28 cellular contexts compared by ENCODE assay signal in the genomic region with DNA sequence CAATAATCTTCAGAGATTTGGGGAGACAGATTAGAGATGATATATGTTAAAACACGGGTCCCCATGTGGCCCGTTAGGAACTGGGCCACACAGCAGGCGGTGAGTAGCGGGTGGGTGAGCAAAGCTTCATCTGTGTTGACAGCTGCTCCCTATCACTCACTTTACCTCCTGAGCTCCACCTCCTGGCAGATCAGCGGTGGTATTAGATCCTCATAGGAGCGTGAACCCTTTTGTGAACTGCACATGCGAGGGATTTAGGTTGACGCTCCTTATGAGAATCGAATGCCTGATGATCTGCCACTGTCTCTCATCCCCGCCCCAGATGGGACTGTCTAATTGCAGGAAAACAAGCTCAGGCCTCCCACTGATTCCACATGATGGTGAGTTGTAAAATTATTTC.
"Had no signal": no experiment of that assay in that cellular context is flagged by ENCODE, and none has a peak within 500 bp of the region (broad histone marks: within the 10 kb centered on the region; RNA-seq: fewer than 3 reads in every experiment).

No MANE protein-coding gene starts in this region.

- H3K4me1 ChIP-seq: breast epithelium, colonic mucosa, esophagus squamous epithelium, gastrocnemius medialis, prostate gland, testis, uterus had no signal

- DNase-seq: activated CD4-positive, alpha-beta T cell treated with anti-CD3 and anti-CD28 coated beads for 1 hour; activated CD8-positive, alpha-beta memory T cell treated with anti-CD3 and anti-CD28 coated beads for 24 hours; activated CD8-positive, alpha-beta memory T cell treated with anti-CD3 and anti-CD28 coated beads, Interleukin-2, amount 50 U/mL, for 4 hours; activated naive CD4-positive, alpha-beta T cell treated with anti-CD3 and anti-CD28 coated beads for 36 hours; activated naive CD8-positive, alpha-beta T cell treated with anti-CD3 and anti-CD28 coated beads, Interleukin-2, amount 10 ng/mL, durations not matched to agents 7 days and 5 days; activated T-cell treated with anti-CD3 and anti-CD28 coated beads, Interleukin-2, amount 50 U/mL, for 24 hours; amniotic stem cell; colonic mucosa; dorsolateral prefrontal cortex; effector memory CD8-positive, alpha-beta T cell; esophagus squamous epithelium; gastrocnemius medialis; hippocampal formation; ovary; stimulated activated CD4-positive, alpha-beta T cell treated with anti-CD3 and anti-CD28 coated beads, Interleukin-1b, Interleukin-23, amount 100 ng/mL, for 48 hours; testis; trophoblast cell; uterus had no signal

- H3K36me3 ChIP-seq: breast epithelium, colonic mucosa, esophagus squamous epithelium, gastrocnemius medialis, neutrophil, ovary, prostate gland, uterus had no signal

- H3K27ac Mint-ChIP-seq: activated naive CD4-positive, alpha-beta T cell treated with anti-CD3 and anti-CD28 coated beads for 36 hours; activated naive CD8-positive, alpha-beta T cell treated with anti-CD3 and anti-CD28 coated beads, Interleukin-2, amount 10 ng/mL, durations not matched to agents 7 days and 5 days; activated T-cell treated with anti-CD3 and anti-CD28 coated beads, Interleukin-2, amount 50 U/mL, for 24 hours; activated T-helper 2 cell treated with anti-CD3 and anti-CD28 coated beads, Interferon-gamma antibody, Interleukin-2, Interleukin-4, amounts not matched to agents 10 μg/mL and 5 μg/mL and 100 μg/mL, durations not matched to agents 14 hours and 24 hours and 36 hours; effector memory CD8-positive, alpha-beta T cell; memory B cell; nephron; stimulated activated memory B cell treated with anti-CD40 and anti-IgM and Interleukin-4, amounts not matched to agents 10 μg/mL and 1 μg/mL and 100 μg/mL, for 72 hours had no signal

- ATAC-seq: effector memory CD8-positive, alpha-beta T cell; gastrocnemius medialis; stimulated activated memory B cell treated with anti-CD40 and anti-IgM and Interleukin-4, amounts not matched to agents 10 μg/mL and 1 μg/mL and 100 μg/mL, for 72 hours had no signal

- H3K9me3 ChIP-seq: breast epithelium, colonic mucosa, esophagus squamous epithelium, gastrocnemius medialis, neutrophil, ovary, prostate gland, testis, uterus had no signal

- H3K27ac ChIP-seq: breast epithelium, colonic mucosa, dorsolateral prefrontal cortex, esophagus squamous epithelium, gastrocnemius medialis, neutrophil, ovary, prostate gland, testis, uterus had no signal

- H3K27me3 ChIP-seq: breast epithelium, colonic mucosa, dorsolateral prefrontal cortex, esophagus squamous epithelium, gastrocnemius medialis, neutrophil, ovary, testis, uterus had no signal

- H3K36me3 Mint-ChIP-seq: activated naive CD8-positive, alpha-beta T cell treated with anti-CD3 and anti-CD28 coated beads, Interleukin-2, amount 10 ng/mL, durations not matched to agents 7 days and 5 days; stimulated activated memory B cell treated with anti-CD40 and anti-IgM and Interleukin-4, amounts not matched to agents 10 μg/mL and 1 μg/mL and 100 μg/mL, for 72 hours had no signal

- H3K4me3 ChIP-seq: breast epithelium, colonic mucosa, dorsolateral prefrontal cortex, esophagus squamous epithelium, gastrocnemius medialis, ovary, prostate gland, testis, uterus had no signal

- H3K9me3 Mint-ChIP-seq: activated naive CD8-positive, alpha-beta T cell treated with anti-CD3 and anti-CD28 coated beads, Interleukin-2, amount 10 ng/mL, durations not matched to agents 7 days and 5 days; activated T-cell treated with anti-CD3 and anti-CD28 coated beads, Interleukin-2, amount 50 U/mL, for 24 hours; central memory CD8-positive, alpha-beta T cell; nephron had no signal

- H3K4me1 Mint-ChIP-seq: activated naive CD8-positive, alpha-beta T cell treated with anti-CD3 and anti-CD28 coated beads, Interleukin-2, amount 10 ng/mL, durations not matched to agents 7 days and 5 days; memory B cell; nephron; stimulated activated memory B cell treated with anti-CD40 and anti-IgM and Interleukin-4, amounts not matched to agents 10 μg/mL and 1 μg/mL and 100 μg/mL, for 72 hours had no signal

- H3K4me3 Mint-ChIP-seq: activated naive CD4-positive, alpha-beta T cell treated with anti-CD3 and anti-CD28 coated beads for 36 hours; activated naive CD8-positive, alpha-beta T cell treated with anti-CD3 and anti-CD28 coated beads, Interleukin-2, amount 10 ng/mL, durations not matched to agents 7 days and 5 days; activated T-cell treated with anti-CD3 and anti-CD28 coated beads, Interleukin-2, amount 50 U/mL, for 24 hours; central memory CD8-positive, alpha-beta T cell; effector memory CD8-positive, alpha-beta T cell; memory B cell; nephron; stimulated activated memory B cell treated with anti-CD40 and anti-IgM and Interleukin-4, amounts not matched to agents 10 μg/mL and 1 μg/mL and 100 μg/mL, for 72 hours had no signal

- H3K27me3 Mint-ChIP-seq: activated naive CD8-positive, alpha-beta T cell treated with anti-CD3 and anti-CD28 coated beads, Interleukin-2, amount 10 ng/mL, durations not matched to agents 7 days and 5 days; activated T-cell treated with anti-CD3 and anti-CD28 coated beads, Interleukin-2, amount 50 U/mL, for 24 hours; memory B cell had no signal

- FAIRE-seq: endothelial cell of umbilical vein, TTC549 had no signal
